Comparison of ENCODE assay signal across 8 cellular contexts in genomic region chr16:27235055-27235937, GRCh38. TPM values are rescaled to one million over a fixed set of nuclear protein-coding genes. Genes with fewer than 3 reads are reported as not detected.
A peak's percentile ranks its signal among the peaks of the same experiment; 100 is the strongest.
DNase-seq lines count a peak whose midpoint lies in the region; ATAC-seq, FAIRE-seq and TF ChIP-seq lines count a peak whose summit lies in the region.

No MANE protein-coding gene starts in this region.

- no peaks in the 10 kb centered on the region for H3K79me2 ChIP-seq in H1 (ENCODE audit: control insufficient read depth in 1 of 2, insufficient read depth in 2 of 2, low read length in 2 of 2)

- H2AFZ ChIP-seq in H1 (ENCODE audit: low read length): no peak overlapping the region

- TF ChIP-seq EP300 in H1 (IDR thresholded peaks at IDR 0.05; ENCODE audit: borderline replicate concordance in 1 of 2, low read depth in 2 of 2, low read length in 2 of 2): no peak

- no peaks in the 10 kb centered on the region for H3K27me3 Mint-ChIP-seq in activated CD8-positive, alpha-beta memory T cell treated with anti-CD3 and anti-CD28 coated beads, Interleukin-2, amount 10 ng/mL, durations not matched to agents 7 days and 5 days

- DNase-seq in AG20443 (ENCODE audit: low spot score) (peak; percentile 80), HEK293T (ENCODE audit: extremely low spot score) (peak; percentile 65), NOMO-1 treated with DMSO at 0.1 percent for 48 hours (lab: John Stamatoyannopoulos, UW; ENCODE audit: unreplicated experiment) (peak; percentile 49), H1 (ENCODE audit: low read depth in 1 of 2, low spot score in 2 of 2) (no peak), mesenteric fat pad (ENCODE audit: low spot score) (peak; percentile 94)
- DNase-seq in activated CD8-positive, alpha-beta memory T cell treated with anti-CD3 and anti-CD28 coated beads, Interleukin-2, amount 10 ng/mL, durations not matched to agents 7 days and 5 days: peak; percentile 97
- DNase-seq in stimulated activated CD8-positive, alpha-beta memory T cell treated with anti-CD3 and anti-CD28 coated beads, Interleukin-15, amount 100 ng/mL, for 4 hours (ENCODE audit: low read depth in 2 of 2): peak; percentile 65 to 76

- H3K4ac ChIP-seq in H1 (replicated peaks; ENCODE audit: insufficient read length, low read depth, low read length): no peak overlapping the region

- 78% methylated on average over 23 of the region's 23 CpGs; no CpG with 5 or more reads in 1 of the 2 experiments for WGBS in H1 (ENCODE audit: extremely low coverage in 1 of 2, insufficient coverage in 1 of 2, insufficient read length in 1 of 2, insufficient replicate concordance in 2 of 2, low coverage in 1 of 2, low lambda C conversion rate in 2 of 2, missing lambda C conversion rate in 1 of 2), 2 experiments

- H3K4me3 Mint-ChIP-seq in activated CD8-positive, alpha-beta memory T cell treated with anti-CD3 and anti-CD28 coated beads, Interleukin-2, amount 10 ng/mL, durations not matched to agents 7 days and 5 days: peak overlapping the region; percentile 62

- no peak overlapping the region for H2BK15ac ChIP-seq in H1 (ENCODE audit: low read length)

- H3K4me1 Mint-ChIP-seq in activated CD8-positive, alpha-beta memory T cell treated with anti-CD3 and anti-CD28 coated beads, Interleukin-2, amount 10 ng/mL, durations not matched to agents 7 days and 5 days: peaks cover 88% of the 10 kb centered on the region

- TF ChIP-seq CTCF in H1 (IDR thresholded peaks at IDR 0.05; ENCODE audit: control extremely low read depth in 1 of 3, insufficient read depth in 1 of 3, low read depth in 1 of 3, low read length in 3 of 3): peak; percentile 73 to 79 (median 76)

- H3K14ac ChIP-seq in H1 (ENCODE audit: insufficient read length): no peak overlapping the region

- no peaks in the 10 kb centered on the region for H3K79me1 ChIP-seq in H1 (ENCODE audit: low read depth, low read length)

- CTCF ChIA-PET in HEK293T (lab: Yijun Ruan, JAX) (interaction anchor here (0.5 to 1.6 kb wide), 12 partner anchors 8 to 1527 kb away, joined by 3 to 13 read pairs (median 3); no protein-coding TSS in a partner anchor), H1 (lab: Charles Lee; ENCODE audit: partially characterized antibody) (interaction anchor here (0.6 to 17.4 kb wide), 47 partner anchors 9 to 1960 kb away, joined by 3 to 241 read pairs (median 4); no protein-coding TSS in a partner anchor)
- CTCF ChIA-PET in activated CD8-positive, alpha-beta memory T cell treated with anti-CD3 and anti-CD28 coated beads, Interleukin-2, amount 10 ng/mL, durations not matched to agents 7 days and 5 days (lab: Charles Lee): interaction anchor here (0.6 to 8.1 kb wide), 45 partner anchors 10 to 227 kb away, joined by 3 to 116 read pairs (median 7); partner anchors contain the start of genes KDM8 and NSMCE1

- peak; percentile 67 for ATAC-seq in activated CD8-positive, alpha-beta memory T cell treated with anti-CD3 and anti-CD28 coated beads, Interleukin-2, amount 10 ng/mL, durations not matched to agents 7 days and 5 days
- no peak for ATAC-seq in GM21526 (IDR thresholded peaks at IDR 0.05; ENCODE audit: low FRiP score, unreplicated experiment)

- H3K4me1 ChIP-seq in H1 (replicated peaks in 1 of 4; ENCODE audit: control insufficient read depth in 3 of 4, insufficient read depth in 4 of 4, low read length in 3 of 4): no peaks in the 10 kb centered on the region; a peak in 1 of 7 replicates

- no peaks in the 10 kb centered on the region for H3K23me2 ChIP-seq in H1 (ENCODE audit: low read depth, low read length)

- H3K4me2 ChIP-seq in H1 (ENCODE audit: insufficient read depth in 1 of 2, low read depth in 2 of 2, low read length in 2 of 2): no peak overlapping the region

- FAIRE-seq in H1 (lab: Jason Lieb, UNC): no peak

- no peak overlapping the region for H3K18ac ChIP-seq in H1 (ENCODE audit: extremely low read depth, low read length)

- no peak overlapping the region for H2AK5ac ChIP-seq in H1 (ENCODE audit: low read depth, low read length)

- H3K4me3 ChIP-seq in H1 (ENCODE audit: extremely low read depth in 1 of 4, insufficient read depth in 2 of 4, low read depth in 3 of 4, low read length in 4 of 4): no peak overlapping the region

- no peak overlapping the region for H3K56ac ChIP-seq in H1 (replicated peaks; ENCODE audit: insufficient read length, low read depth, low read length)

- H3K23ac ChIP-seq in H1 (ENCODE audit: insufficient read length): no peak overlapping the region

- H4K8ac ChIP-seq in H1 (ENCODE audit: extremely low read depth, insufficient read depth, low read length): no peak overlapping the region

- H2BK12ac ChIP-seq in H1 (ENCODE audit: low read depth, low read length): no peak overlapping the region

- peaks cover 28% of the 10 kb centered on the region for H3K36me3 Mint-ChIP-seq in activated CD8-positive, alpha-beta memory T cell treated with anti-CD3 and anti-CD28 coated beads, Interleukin-2, amount 10 ng/mL, durations not matched to agents 7 days and 5 days

- no peaks in the 10 kb centered on the region for H3K27me3 ChIP-seq in H1 (replicated peaks in 1 of 4; ENCODE audit: control insufficient read depth in 3 of 4, extremely low read depth in 1 of 4, insufficient read depth in 3 of 4, low read length in 3 of 4)

- H4K20me1 ChIP-seq in H1 (replicated peaks in 1 of 2; ENCODE audit: control insufficient read depth in 1 of 2, insufficient read depth in 2 of 2, low read length in 2 of 2): peaks cover 0 to 1% of the 10 kb centered on the region in 2 experiments

- POLR2A ChIA-PET in HEK293T (lab: Yijun Ruan, JAX) (interaction anchor here (0.9 kb wide), 1 partner anchor 32 kb away, joined by 3 read pairs; the partner anchor contains the start of gene KDM8), H1 (lab: Charles Lee; ENCODE audit: partially characterized antibody) (interaction anchor here (0.6 to 1.3 kb wide), 3 partner anchors 12 to 120 kb away, joined by 3 to 4 read pairs (median 3); partner anchors contain the start of gene KDM8)

- 0 out of 8 replicates have a peak, but pooled peaks cover 0 to 3% (median 0%) of the 10 kb centered on the region in 4 experiments for H3K36me3 ChIP-seq in H1 (ENCODE audit: control insufficient read depth in 2 of 4, insufficient read depth in 4 of 4, low read length in 3 of 4)

- H3K9ac ChIP-seq in H1 (replicated peaks in 1 of 4; ENCODE audit: extremely low read depth in 1 of 4, low read depth in 3 of 4, low read length in 3 of 4): no peak overlapping the region

- no peaks in the 10 kb centered on the region for H3K9me3 Mint-ChIP-seq in activated CD8-positive, alpha-beta memory T cell treated with anti-CD3 and anti-CD28 coated beads, Interleukin-2, amount 10 ng/mL, durations not matched to agents 7 days and 5 days (ENCODE audit: low read depth)

- no peak overlapping the region for H4K91ac ChIP-seq in H1 (replicated peaks; ENCODE audit: insufficient read length, low read length)

- TF ChIP-seq POLR2A in H1 (IDR thresholded peaks at IDR 0.05; ENCODE audit: control extremely low read depth in 1 of 2, low read depth in 2 of 2, low read length in 2 of 2): no peak

- peak overlapping the region; percentile 94 for H3K27ac Mint-ChIP-seq in activated CD8-positive, alpha-beta memory T cell treated with anti-CD3 and anti-CD28 coated beads, Interleukin-2, amount 10 ng/mL, durations not matched to agents 7 days and 5 days

- no peaks in the 10 kb centered on the region for H3K9me3 ChIP-seq in H1 (ENCODE audit: insufficient read depth in 2 of 2, low read depth in 1 of 2, low read length in 1 of 2)

- no peak overlapping the region for H2BK120ac ChIP-seq in H1 (replicated peaks; ENCODE audit: low read depth, low read length)

- H2BK20ac ChIP-seq in H1 (ENCODE audit: low read length): no peak overlapping the region

- no peak overlapping the region for H4K5ac ChIP-seq in H1 (ENCODE audit: insufficient read length, low read depth, low read length)

- peak; percentile 77 to 81 for TF ChIP-seq RAD21 in H1 (IDR thresholded peaks at IDR 0.05 in 1 of 2, conservative IDR thresholded peaks at IDR 0.05 in 1 of 2; ENCODE audit: low read depth in 2 of 2, low read length in 2 of 2)

- peak overlapping the region; percentile 4; the same call in 1 of the 2 replicates for H2BK5ac ChIP-seq in H1 (ENCODE audit: low read depth, low read length)

- no peak overlapping the region for H3K27ac ChIP-seq in H1 (ENCODE audit: low read depth, low read length)

TF ChIP-seq in HEK293T, 16 proteins besides CTCF, POLR2A, EP300 and RAD21 (continues in another document):
- TF ChIP-seq SP1 (IDR thresholded peaks at IDR 0.05): no peak
- TF ChIP-seq SUZ12 (IDR thresholded peaks at IDR 0.05): no peak
- no peak for TF ChIP-seq FOXK2 (IDR thresholded peaks at IDR 0.05)
- TF ChIP-seq ZNF384 (IDR thresholded peaks at IDR 0.05): no peak
- no peak for TF ChIP-seq FOXA1 (IDR thresholded peaks at IDR 0.05)

TF ChIP-seq in H1, 55 proteins besides CTCF, POLR2A, EP300 and RAD21 (continues in another document):
- 0 out of 2 replicates have a peak, but pooled peaks have one; percentile 17 for TF ChIP-seq YY1 (IDR thresholded peaks at IDR 0.05; ENCODE audit: low read depth, low read length)
- TF ChIP-seq RNF2 (IDR thresholded peaks at IDR 0.05; ENCODE audit: borderline replicate concordance, low read depth, low read length, missing control alignments, poor library complexity, severe bottlenecking): no peak

RNA-seq across cellular contexts. Expression of gene KDM8, which starts 32.0 kb away (rescaled TPM):
- total RNA-seq in activated CD8-positive, alpha-beta memory T cell treated with anti-CD3 and anti-CD28 coated beads, Interleukin-2, amount 10 ng/mL, durations not matched to agents 7 days and 5 days: 10 to 100 TPM; 14.8 to 18.2 TPM
- total RNA-seq in H1 (2021; fragmentation: NEBNext Ultra II Directional; extraction: Animal tissue kit (Norgen Biotek cat#: 25700)): 10.3 and 14.6 TPM in 2 replicates
- 8.1 and 12.8 TPM in 2 replicates for polyA plus RNA-seq in H1 (2011; rRNA removed)
- polyA plus RNA-seq in H1 (2011; cell fraction: cytosol; rRNA removed): 7.2 TPM
- polyA plus RNA-seq in H1 (2011; cell fraction: nucleus; rRNA removed): 11.6 TPM
- polyA plus RNA-seq in H1 (2012, experiment 1 of 2): 5.0 to 9.1 TPM (median 7.2 TPM) in 4 replicates
- polyA plus RNA-seq in H1 (2012, experiment 2 of 2): 6.9 TPM
- 4.7 TPM for polyA plus RNA-seq in H1 (2013, experiment 1 of 2)
- 4.9 TPM for polyA plus RNA-seq in H1 (2013, experiment 2 of 2)
- polyA minus RNA-seq in H1 (2011; rRNA and poly(A)+ RNA removed): 6.5 and 11.8 TPM in 2 replicates
- polyA minus RNA-seq in H1 (2011; cell fraction: cytosol; rRNA and poly(A)+ RNA removed): 4.6 TPM
- 16.0 TPM for polyA minus RNA-seq in H1 (2011; cell fraction: nucleus; rRNA and poly(A)+ RNA removed)
- total RNA-seq in mesenteric fat pad: 3.5 TPM

RNA-seq across cellular contexts. Expression of gene NSMCE1, which starts 33.3 kb away (rescaled TPM):
- 10 to 100 TPM; 75.9 to 94.0 TPM for total RNA-seq in activated CD8-positive, alpha-beta memory T cell treated with anti-CD3 and anti-CD28 coated beads, Interleukin-2, amount 10 ng/mL, durations not matched to agents 7 days and 5 days
- 16.6 and 18.4 TPM in 2 replicates for total RNA-seq in H1 (2021; fragmentation: NEBNext Ultra II Directional; extraction: Animal tissue kit (Norgen Biotek cat#: 25700))
- polyA plus RNA-seq in H1 (2011; rRNA removed): 8.1 and 8.7 TPM in 2 replicates
- 14.7 TPM for polyA plus RNA-seq in H1 (2011; cell fraction: cytosol; rRNA removed)
- polyA plus RNA-seq in H1 (2011; cell fraction: nucleus; rRNA removed): 7.4 TPM
- polyA plus RNA-seq in H1 (2012, experiment 1 of 2): 20.7 to 29.4 TPM (median 24.4 TPM) in 4 replicates
- 29.3 TPM for polyA plus RNA-seq in H1 (2012, experiment 2 of 2)
- 35.3 TPM for polyA plus RNA-seq in H1 (2013, experiment 1 of 2)
- polyA plus RNA-seq in H1 (2013, experiment 2 of 2): 37.6 TPM
- polyA minus RNA-seq in H1 (2011; rRNA and poly(A)+ RNA removed): 6.5 and 28.8 TPM in 2 replicates
- 7.0 TPM for polyA minus RNA-seq in H1 (2011; cell fraction: cytosol; rRNA and poly(A)+ RNA removed)
- 3.3 TPM for polyA minus RNA-seq in H1 (2011; cell fraction: nucleus; rRNA and poly(A)+ RNA removed)
- 39.6 TPM for total RNA-seq in mesenteric fat pad

Comparison
In these comparisons a context has a peak if more than half of its experiments do, and no peak if none do; other contexts are left out.
1. DNase-seq: peak in AG20443 (single experiment), HEK293T (single experiment), NOMO-1 treated with DMSO at 0.1 percent for 48 hours (single experiment), activated CD8-positive, alpha-beta memory T cell treated with anti-CD3 and anti-CD28 coated beads, Interleukin-2, amount 10 ng/mL, durations not matched to agents 7 days and 5 days (single experiment), mesenteric fat pad (single experiment) and stimulated activated CD8-positive, alpha-beta memory T cell treated with anti-CD3 and anti-CD28 coated beads, Interleukin-15, amount 100 ng/mL, for 4 hours (2 of 2); none in H1 (0 of 2).